In the genomic region with DNA sequence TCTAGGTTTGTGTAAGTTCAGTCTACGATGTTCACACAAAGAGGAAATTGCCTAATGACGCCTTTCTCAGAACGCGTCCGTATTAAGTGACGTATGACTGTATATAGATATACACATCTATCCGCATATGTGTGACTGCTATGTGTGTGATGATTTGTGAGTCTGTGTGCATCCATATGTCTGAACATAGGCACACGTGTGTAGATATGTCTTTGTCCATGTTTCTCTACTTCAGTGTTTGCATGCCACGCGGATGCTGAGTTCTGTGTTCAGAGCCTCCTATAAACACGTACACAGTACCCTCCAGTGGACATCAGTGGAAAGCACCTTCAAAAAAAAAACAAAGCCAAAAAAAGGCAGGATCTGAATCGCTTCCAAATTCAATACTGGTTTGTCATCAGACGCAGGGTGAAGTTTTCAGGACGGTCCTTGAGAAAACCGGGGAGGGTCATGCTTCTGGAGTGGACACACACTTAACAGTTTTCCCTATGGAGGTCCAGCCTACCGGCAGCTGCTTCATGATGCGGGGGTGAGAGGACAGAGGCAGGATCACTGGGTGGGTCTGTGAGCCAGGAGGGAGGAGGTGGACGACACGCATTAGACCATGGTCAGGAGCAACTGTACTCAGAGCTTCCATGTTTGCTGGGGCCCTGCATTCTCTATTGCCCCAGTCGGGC, we compare ENCODE assay signal across 7 cellular contexts. TPM values are rescaled to one million over a fixed set of nuclear protein-coding genes. Genes with fewer than 3 reads are reported as not detected.
DNase-seq lines count a peak whose midpoint lies in the region; ATAC-seq and FAIRE-seq lines count a peak whose summit lies in the region.

No MANE protein-coding gene starts in this region.

- no peak for FAIRE-seq in small intestine (lab: Jason Lieb, UNC)

- H3K27me3 ChIP-seq in H7 (ENCODE audit: control insufficient read depth, insufficient read depth, low read length) (no peaks in the 10 kb centered on the region; the same call in 1 of the 2 replicates), small intestine (ENCODE audit: control insufficient read depth in 2 of 2, insufficient read depth in 2 of 2, low read length in 2 of 2) (no peaks in the 10 kb centered on the region)

- H3K4me3 ChIP-seq in H7 (ENCODE audit: insufficient read depth, low read depth, low read length), result no peak overlapping the region
- no peak overlapping the region for H3K4me3 ChIP-seq in small intestine (ENCODE audit: low read depth in 1 of 2, low read length in 2 of 2)

- H3K4me1 Mint-ChIP-seq in T-helper 17 cell, result peaks cover 4% of the 10 kb centered on the region

- peak; percentile 77 for ATAC-seq in T-helper 17 cell

- H3K4me3 Mint-ChIP-seq in T-helper 17 cell, result peak overlapping the region; percentile 76

- peaks cover 9% of the 10 kb centered on the region for H3K27me3 Mint-ChIP-seq in T-helper 17 cell

- H3K9me3 ChIP-seq in T-helper 17 cell (ENCODE audit: control insufficient read depth, low read length, poor library complexity, severe bottlenecking), result no peaks in the 10 kb centered on the region
- no peaks in the 10 kb centered on the region for H3K9me3 ChIP-seq in small intestine (ENCODE audit: control insufficient read depth, low read depth)

- H3K27ac Mint-ChIP-seq in T-helper 17 cell, result no peak overlapping the region

- 38 to 44% (median 40%) methylated on average over 20 of the region's 20 CpGs for WGBS in small intestine, 3 donors

- no peaks in the 10 kb centered on the region for H3K36me3 Mint-ChIP-seq in T-helper 17 cell (ENCODE audit: low read depth)

- H3K36me3 ChIP-seq in H7 (replicated peaks; ENCODE audit: control insufficient read depth, insufficient read depth, low read length), result no peaks in the 10 kb centered on the region
- H3K36me3 ChIP-seq in small intestine (ENCODE audit: control insufficient read depth in 2 of 2, insufficient read depth in 2 of 2, low read length in 2 of 2), result no peaks in the 10 kb centered on the region

- peak; percentile 51 for DNase-seq in GF-D8 (lab: John Stamatoyannopoulos, UW)
- peak; percentile 52 for DNase-seq in H7
- DNase-seq in NCI-H1694 (lab: John Stamatoyannopoulos, UW), result peak; percentile 84
- no peak for DNase-seq in T-helper 17 cell
- DNase-seq in epidermal melanocyte (ENCODE audit: insufficient read length, low spot score), result peak; percentile 36
- DNase-seq in mucosa of gallbladder (ENCODE audit: low spot score), result peak; percentile 46
- no peak for DNase-seq in small intestine

- H3K27ac ChIP-seq in small intestine (ENCODE audit: low read depth in 1 of 2, low read length in 1 of 2), result no peak overlapping the region

- no peaks in the 10 kb centered on the region for H3K4me1 ChIP-seq in small intestine (ENCODE audit: control insufficient read depth in 2 of 2, insufficient read depth in 1 of 2, low read depth in 1 of 2, low read length in 1 of 2)

RNA-seq across cellular contexts. Expression of a gene that starts 29.5 kb away (rescaled TPM):
- 35.8 and 37.3 TPM in 2 replicates for total RNA-seq in H7 (2014; rRNA removed; shearing (Covaris generic))
- total RNA-seq in T-helper 17 cell, result 1 to 10 TPM; 1.7 to 2.7 TPM
- total RNA-seq in mucosa of gallbladder, result 146 TPM
- polyA plus RNA-seq in small intestine, result 10 to 100 TPM in 1 of 3 donors, 1 to 10 TPM in 2; 4.2 to 60.9 (median 6.8) TPM

Comparison
In these comparisons a context has a peak if more than half of its experiments do, and no peak if none do; other contexts are left out.
1. DNase-seq: peak in GF-D8 (single experiment), H7 (single experiment), NCI-H1694 (single experiment), epidermal melanocyte (single experiment) and mucosa of gallbladder (single experiment); none in T-helper 17 cell (0 of 3) and small intestine (single experiment).